ENCODE assay signal across 1 cellular context in the genomic region with DNA sequence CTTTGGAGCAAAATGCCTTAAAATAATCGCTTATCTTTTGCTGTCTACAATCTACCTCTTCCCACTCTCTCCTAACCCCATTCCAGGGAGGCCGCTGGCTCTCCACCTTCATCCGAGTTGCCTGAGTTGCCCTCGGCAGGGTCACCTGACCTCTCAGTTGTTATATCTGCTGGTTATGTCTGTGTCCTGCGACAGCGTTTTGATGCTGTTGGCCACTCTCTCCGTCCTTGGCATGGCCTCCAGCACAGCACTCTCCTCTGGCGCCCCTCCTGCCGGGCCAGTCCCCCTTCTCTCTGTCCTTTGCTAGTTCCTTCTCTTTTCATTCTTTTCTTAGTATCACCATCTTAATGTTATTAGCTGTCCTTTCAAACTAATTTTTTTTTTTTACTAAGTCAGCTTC.
TF ChIP-seq lines count a peak whose summit lies in the region.

No MANE protein-coding gene starts in this region.

TF ChIP-seq in GM23338, 12 proteins besides CTCF, POLR2A, EP300 and RAD21 (continued from another document):
- TF ChIP-seq, protein P1, sequence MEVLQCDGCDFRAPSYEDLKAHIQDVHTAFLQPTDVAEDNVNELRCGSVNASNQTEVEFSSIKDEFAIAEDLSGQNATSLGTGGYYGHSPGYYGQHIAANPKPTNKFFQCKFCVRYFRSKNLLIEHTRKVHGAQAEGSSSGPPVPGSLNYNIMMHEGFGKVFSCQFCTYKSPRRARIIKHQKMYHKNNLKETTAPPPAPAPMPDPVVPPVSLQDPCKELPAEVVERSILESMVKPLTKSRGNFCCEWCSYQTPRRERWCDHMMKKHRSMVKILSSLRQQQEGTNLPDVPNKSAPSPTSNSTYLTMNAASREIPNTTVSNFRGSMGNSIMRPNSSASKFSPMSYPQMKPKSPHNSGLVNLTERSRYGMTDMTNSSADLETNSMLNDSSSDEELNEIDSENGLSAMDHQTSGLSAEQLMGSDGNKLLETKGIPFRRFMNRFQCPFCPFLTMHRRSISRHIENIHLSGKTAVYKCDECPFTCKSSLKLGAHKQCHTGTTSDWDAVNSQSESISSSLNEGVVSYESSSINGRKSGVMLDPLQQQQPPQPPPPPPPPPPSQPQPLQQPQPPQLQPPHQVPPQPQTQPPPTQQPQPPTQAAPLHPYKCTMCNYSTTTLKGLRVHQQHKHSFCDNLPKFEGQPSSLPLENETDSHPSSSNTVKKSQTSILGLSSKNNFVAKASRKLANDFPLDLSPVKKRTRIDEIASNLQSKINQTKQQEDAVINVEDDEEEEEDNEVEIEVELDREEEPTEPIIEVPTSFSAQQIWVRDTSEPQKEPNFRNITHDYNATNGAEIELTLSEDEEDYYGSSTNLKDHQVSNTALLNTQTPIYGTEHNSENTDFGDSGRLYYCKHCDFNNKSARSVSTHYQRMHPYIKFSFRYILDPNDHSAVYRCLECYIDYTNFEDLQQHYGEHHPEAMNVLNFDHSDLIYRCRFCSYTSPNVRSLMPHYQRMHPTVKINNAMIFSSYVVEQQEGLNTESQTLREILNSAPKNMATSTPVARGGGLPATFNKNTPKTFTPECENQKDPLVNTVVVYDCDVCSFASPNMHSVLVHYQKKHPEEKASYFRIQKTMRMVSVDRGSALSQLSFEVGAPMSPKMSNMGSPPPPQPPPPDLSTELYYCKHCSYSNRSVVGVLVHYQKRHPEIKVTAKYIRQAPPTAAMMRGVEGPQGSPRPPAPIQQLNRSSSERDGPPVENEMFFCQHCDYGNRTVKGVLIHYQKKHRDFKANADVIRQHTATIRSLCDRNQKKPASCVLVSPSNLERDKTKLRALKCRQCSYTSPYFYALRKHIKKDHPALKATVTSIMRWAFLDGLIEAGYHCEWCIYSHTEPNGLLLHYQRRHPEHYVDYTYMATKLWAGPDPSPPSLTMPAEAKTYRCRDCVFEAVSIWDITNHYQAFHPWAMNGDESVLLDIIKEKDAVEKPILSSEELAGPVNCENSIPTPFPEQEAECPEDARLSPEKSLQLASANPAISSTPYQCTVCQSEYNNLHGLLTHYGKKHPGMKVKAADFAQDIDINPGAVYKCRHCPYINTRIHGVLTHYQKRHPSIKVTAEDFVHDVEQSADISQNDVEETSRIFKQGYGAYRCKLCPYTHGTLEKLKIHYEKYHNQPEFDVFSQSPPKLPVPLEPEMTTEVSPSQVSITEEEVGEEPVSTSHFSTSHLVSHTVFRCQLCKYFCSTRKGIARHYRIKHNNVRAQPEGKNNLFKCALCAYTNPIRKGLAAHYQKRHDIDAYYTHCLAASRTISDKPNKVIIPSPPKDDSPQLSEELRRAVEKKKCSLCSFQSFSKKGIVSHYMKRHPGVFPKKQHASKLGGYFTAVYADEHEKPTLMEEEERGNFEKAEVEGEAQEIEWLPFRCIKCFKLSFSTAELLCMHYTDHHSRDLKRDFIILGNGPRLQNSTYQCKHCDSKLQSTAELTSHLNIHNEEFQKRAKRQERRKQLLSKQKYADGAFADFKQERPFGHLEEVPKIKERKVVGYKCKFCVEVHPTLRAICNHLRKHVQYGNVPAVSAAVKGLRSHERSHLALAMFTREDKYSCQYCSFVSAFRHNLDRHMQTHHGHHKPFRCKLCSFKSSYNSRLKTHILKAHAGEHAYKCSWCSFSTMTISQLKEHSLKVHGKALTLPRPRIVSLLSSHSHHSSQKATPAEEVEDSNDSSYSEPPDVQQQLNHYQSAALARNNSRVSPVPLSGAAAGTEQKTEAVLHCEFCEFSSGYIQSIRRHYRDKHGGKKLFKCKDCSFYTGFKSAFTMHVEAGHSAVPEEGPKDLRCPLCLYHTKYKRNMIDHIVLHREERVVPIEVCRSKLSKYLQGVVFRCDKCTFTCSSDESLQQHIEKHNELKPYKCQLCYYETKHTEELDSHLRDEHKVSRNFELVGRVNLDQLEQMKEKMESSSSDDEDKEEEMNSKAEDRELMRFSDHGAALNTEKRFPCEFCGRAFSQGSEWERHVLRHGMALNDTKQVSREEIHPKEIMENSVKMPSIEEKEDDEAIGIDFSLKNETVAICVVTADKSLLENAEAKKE (CRISPR knock-in tag; IDR thresholded peaks at IDR 0.05): no peak
- TF ChIP-seq STAT1 (IDR thresholded peaks at IDR 0.05; ENCODE audit: unreplicated experiment): no peak
- no peak for TF ChIP-seq POLR2AphosphoS5 (IDR thresholded peaks at IDR 0.05; ENCODE audit: low read depth)
- TF ChIP-seq, protein P2, sequence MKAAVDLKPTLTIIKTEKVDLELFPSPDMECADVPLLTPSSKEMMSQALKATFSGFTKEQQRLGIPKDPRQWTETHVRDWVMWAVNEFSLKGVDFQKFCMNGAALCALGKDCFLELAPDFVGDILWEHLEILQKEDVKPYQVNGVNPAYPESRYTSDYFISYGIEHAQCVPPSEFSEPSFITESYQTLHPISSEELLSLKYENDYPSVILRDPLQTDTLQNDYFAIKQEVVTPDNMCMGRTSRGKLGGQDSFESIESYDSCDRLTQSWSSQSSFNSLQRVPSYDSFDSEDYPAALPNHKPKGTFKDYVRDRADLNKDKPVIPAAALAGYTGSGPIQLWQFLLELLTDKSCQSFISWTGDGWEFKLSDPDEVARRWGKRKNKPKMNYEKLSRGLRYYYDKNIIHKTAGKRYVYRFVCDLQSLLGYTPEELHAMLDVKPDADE (IDR thresholded peaks at IDR 0.05): no peak
- no peak for TF ChIP-seq NANOG (IDR thresholded peaks at IDR 0.05; ENCODE audit: borderline replicate concordance)
